34 cellular contexts compared by ENCODE assay signal in the genomic region with DNA sequence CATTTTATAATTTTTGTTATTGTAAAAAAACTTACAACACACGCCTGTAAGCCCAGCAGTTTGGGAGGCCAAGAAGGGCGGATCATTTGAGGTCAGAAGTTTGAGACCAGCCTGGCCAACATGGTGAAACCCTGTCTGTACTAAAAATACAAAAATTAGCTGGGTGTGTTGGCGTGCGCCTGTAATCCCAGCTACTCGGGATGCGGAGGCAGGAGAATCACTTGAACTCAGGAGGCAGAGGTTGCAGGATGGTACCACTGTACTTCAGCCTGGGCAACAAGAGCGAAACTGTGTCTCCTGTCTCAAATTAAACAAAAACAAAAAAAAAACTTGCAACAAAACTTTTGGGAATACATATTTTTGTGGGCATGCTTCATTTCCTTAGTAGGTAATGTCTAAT.
"Had no signal": no experiment of that assay in that cellular context is flagged by ENCODE, and none has a peak within 500 bp of the region (broad histone marks: within the 10 kb centered on the region; RNA-seq: fewer than 3 reads in every experiment).

No MANE protein-coding gene starts in this region.

- H3K27ac ChIP-seq: adrenal gland, body of pancreas, brain microvascular endothelial cell, cardiac muscle cell, VCaP had no signal

- H3K4me1 Mint-ChIP-seq: activated B cell treated with CpG ODN at 0.5 μM for 24 hours; activated CD4-positive, alpha-beta T cell treated with anti-CD3 and anti-CD28 coated beads, Interleukin-2, amount 10 ng/mL, durations not matched to agents 24 days and 14 days; activated naive CD8-positive, alpha-beta T cell treated with anti-CD3 and anti-CD28 coated beads for 36 hours; activated T-helper 17 cell treated with anti-CD3 and anti-CD28 coated beads, Interleukin-2, amount 50 U/mL, for 72 hours; central memory CD8-positive, alpha-beta T cell; T-cell had no signal

- H3K27me3 Mint-ChIP-seq: activated CD4-positive, alpha-beta T cell treated with anti-CD3 and anti-CD28 coated beads, Interleukin-2, amount 10 ng/mL, durations not matched to agents 24 days and 14 days had no signal

- H3K4me3 Mint-ChIP-seq: activated B cell treated with CpG ODN at 0.5 μM for 24 hours; activated CD4-positive, alpha-beta memory T cell treated with anti-CD3 and anti-CD28 coated beads for 36 hours; activated CD4-positive, alpha-beta T cell treated with anti-CD3 and anti-CD28 coated beads, Interleukin-2, amount 10 ng/mL, durations not matched to agents 24 days and 14 days; activated CD8-positive, alpha-beta T cell treated with anti-CD3 and anti-CD28 coated beads for 36 hours; activated naive CD4-positive, alpha-beta T cell treated with anti-CD3 and anti-CD28 coated beads for 36 hours; activated naive CD8-positive, alpha-beta T cell treated with anti-CD3 and anti-CD28 coated beads for 36 hours; activated T-cell treated with anti-CD3 and anti-CD28 coated beads, Interleukin-2, amount 50 U/mL, for 4 hours; activated T-cell treated with anti-CD3 and anti-CD28 coated beads, Interleukin-2, amount 50 U/mL, for 72 hours; activated T-helper 1 cell treated with anti-CD3 and anti-CD28 coated beads, Interleukin-12 subunit alpha, Interleukin-12 subunit beta, Interleukin-2, Interleukin-4 antibody, amounts not matched to agents 30 ng/mL and 10 ng/mL and 1 ng/mL, durations not matched to agents 14 hours and 24 hours and 36 hours; activated T-helper 17 cell treated with anti-CD3 and anti-CD28 coated beads, Interleukin-2, amount 50 U/mL, for 72 hours; central memory CD8-positive, alpha-beta T cell; T-cell; T-helper 2 cell treated with Interferon-gamma antibody and Interleukin-4, amounts not matched to agents 5 μg/mL and 100 μg/mL, for 36 hours had no signal

- H3K36me3 ChIP-seq: adrenal gland, brain microvascular endothelial cell, cardiac muscle cell had no signal

- H3K9me3 ChIP-seq: adrenal gland, body of pancreas had no signal

- DNase-seq: activated CD4-positive, alpha-beta memory T cell treated with anti-CD3 and anti-CD28 coated beads for 36 hours; activated CD4-positive, alpha-beta T cell treated with anti-CD3 and anti-CD28 coated beads for 4 hours; activated CD4-positive, alpha-beta T cell treated with anti-CD3 and anti-CD28 coated beads, Interleukin-2, amount 10 ng/mL, durations not matched to agents 24 days and 14 days; activated CD4-positive, alpha-beta T cell treated with anti-CD3 and anti-CD28 coated beads, Interleukin-2, amount 50 U/mL, for 1 hour; activated CD4-positive, alpha-beta T cell treated with anti-CD3 and anti-CD28 coated beads, Interleukin-2, amount 50 U/mL, for 4 hours; activated CD4-positive, CD25-positive, alpha-beta regulatory T cell treated with anti-CD3 and anti-CD28 coated beads, Interleukin-2, amount 50 U/mL, for 72 hours; activated CD8-positive, alpha-beta memory T cell treated with anti-CD3 and anti-CD28 coated beads, Interleukin-2, amount 50 U/mL, for 4 hours; activated CD8-positive, alpha-beta T cell treated with anti-CD3 and anti-CD28 coated beads for 36 hours; activated effector memory CD4-positive, alpha-beta T cell treated with anti-CD3 and anti-CD28 coated beads, Interleukin-2, amount 50 U/mL, for 16 hours; activated gamma-delta T cell treated with Interleukin-2 at 50 U/mL for 16 hours; activated naive CD4-positive, alpha-beta T cell; activated naive CD4-positive, alpha-beta T cell treated with anti-CD3 and anti-CD28 coated beads for 36 hours; activated naive CD4-positive, alpha-beta T cell treated with anti-CD3 and anti-CD28 coated beads, Interleukin-2, amount 50 U/mL, for 16 hours; activated naive CD8-positive, alpha-beta T cell treated with anti-CD3 and anti-CD28 coated beads for 36 hours; activated T-cell treated with anti-CD3 and anti-CD28 coated beads for 4 hours; activated T-cell treated with anti-CD3 and anti-CD28 coated beads, Interleukin-2, amount 50 U/mL, for 1 hour; activated T-cell treated with anti-CD3 and anti-CD28 coated beads, Interleukin-2, amount 50 U/mL, for 4 hours; activated T-cell treated with anti-CD3 and anti-CD28 coated beads, Interleukin-2, amount 50 U/mL, for 72 hours; amniotic stem cell; body of pancreas; brain microvascular endothelial cell; cerebellar nuclear complex; T-cell; T-helper 2 cell; T-helper 9 cell had no signal

- H3K27ac Mint-ChIP-seq: activated B cell treated with CpG ODN at 0.5 μM for 24 hours; activated CD4-positive, alpha-beta memory T cell treated with anti-CD3 and anti-CD28 coated beads for 36 hours; activated CD4-positive, alpha-beta T cell treated with anti-CD3 and anti-CD28 coated beads, Interleukin-2, amount 10 ng/mL, durations not matched to agents 24 days and 14 days; activated CD8-positive, alpha-beta T cell treated with anti-CD3 and anti-CD28 coated beads for 36 hours; activated naive CD4-positive, alpha-beta T cell treated with anti-CD3 and anti-CD28 coated beads for 36 hours; activated naive CD4-positive, alpha-beta T cell treated with anti-CD3 and anti-CD28 coated beads, Interleukin-2, amount 50 U/mL, for 72 hours; activated naive CD8-positive, alpha-beta T cell treated with anti-CD3 and anti-CD28 coated beads for 36 hours; activated T-cell treated with anti-CD3 and anti-CD28 coated beads, Interleukin-2, amount 50 U/mL, for 72 hours; activated T-helper 1 cell treated with anti-CD3 and anti-CD28 coated beads, Interleukin-12 subunit alpha, Interleukin-12 subunit beta, Interleukin-2, Interleukin-4 antibody, amounts not matched to agents 30 ng/mL and 10 ng/mL and 1 ng/mL, durations not matched to agents 14 hours and 24 hours and 36 hours; activated T-helper 17 cell treated with anti-CD3 and anti-CD28 coated beads, Interleukin-2, amount 50 U/mL, for 72 hours; T-cell; T-helper 2 cell treated with Interferon-gamma antibody and Interleukin-4, amounts not matched to agents 5 μg/mL and 100 μg/mL, for 36 hours had no signal

- H3K27me3 ChIP-seq: adrenal gland, body of pancreas, brain microvascular endothelial cell, cardiac muscle cell had no signal

- H3K4me1 ChIP-seq: adrenal gland, body of pancreas had no signal

- H3K36me3 Mint-ChIP-seq: activated CD4-positive, alpha-beta memory T cell treated with anti-CD3 and anti-CD28 coated beads for 36 hours; activated naive CD4-positive, alpha-beta T cell treated with anti-CD3 and anti-CD28 coated beads, Interleukin-2, amount 50 U/mL, for 72 hours; activated naive CD8-positive, alpha-beta T cell treated with anti-CD3 and anti-CD28 coated beads for 36 hours; T-cell had no signal

- H3K4me3 ChIP-seq: adrenal gland, body of pancreas, cardiac muscle cell had no signal

- ATAC-seq: activated CD8-positive, alpha-beta T cell treated with anti-CD3 and anti-CD28 coated beads for 36 hours; activated naive CD4-positive, alpha-beta T cell treated with anti-CD3 and anti-CD28 coated beads, Interleukin-2, amount 50 U/mL, for 72 hours; activated T-cell treated with anti-CD3 and anti-CD28 coated beads, Interleukin-2, amount 50 U/mL, for 4 hours; activated T-cell treated with anti-CD3 and anti-CD28 coated beads, Interleukin-2, amount 50 U/mL, for 72 hours; activated T-helper 17 cell treated with anti-CD3 and anti-CD28 coated beads, Interleukin-2, amount 50 U/mL, for 72 hours; body of pancreas; T-cell had no signal
